In genomic region chr4:112099701-112100289, GRCh38 we compare ENCODE assay signal across 8 cellular contexts. TPM values are rescaled to one million over a fixed set of nuclear protein-coding genes. Genes with fewer than 3 reads are reported as not detected.
DNase-seq lines count a peak whose midpoint lies in the region; ATAC-seq, FAIRE-seq and TF ChIP-seq lines count a peak whose summit lies in the region.

No MANE protein-coding gene starts in this region.

- H3K4me3 Mint-ChIP-seq in CD8-positive, alpha-beta T cell: no peak overlapping the region

- CTCF ChIA-PET in CD8-positive, alpha-beta T cell (lab: Charles Lee): interaction anchor here (0.6 to 5.9 kb wide), 37 partner anchors 9 to 839 kb away, joined by 3 to 67 read pairs (median 4); partner anchors contain the start of gene ALPK1

- H3K36me3 Mint-ChIP-seq in CD8-positive, alpha-beta T cell: no peaks in the 10 kb centered on the region

- no peaks in the 10 kb centered on the region for H3K4me1 ChIP-seq in CD8-positive, alpha-beta T cell (ENCODE audit: insufficient read depth, low read length)
- no peaks in the 10 kb centered on the region for H3K4me1 ChIP-seq in upper lobe of right lung

- no peak overlapping the region for H3K4me3 ChIP-seq in CD8-positive, alpha-beta T cell (ENCODE audit: low read depth, low read length)
- no peak overlapping the region for H3K4me3 ChIP-seq in bronchial epithelial cell (ENCODE audit: low read depth, low read length)
- no peak overlapping the region for H3K4me3 ChIP-seq in upper lobe of right lung

- POLR2A ChIA-PET in CD8-positive, alpha-beta T cell (lab: Charles Lee): interaction anchor here (1.8 kb wide), 1 partner anchor 135 kb away, joined by 7 read pairs; no protein-coding TSS in a partner anchor

- intact Hi-C loops in CD8-positive, alpha-beta T cell (cut with DNase I, micrococcal nuclease): loop anchor here (1.0 to 10.0 kb wide), 12 partner anchors 43 to 835 kb away; no protein-coding TSS in a partner anchor
- intact Hi-C loops in upper lobe of right lung (cut with DNase I): loop anchor here (10.0 kb wide), 1 partner anchor 135 kb away; the partner anchor contains the start of gene AP1AR

- H3K9me3 Mint-ChIP-seq in CD8-positive, alpha-beta T cell: no peaks in the 10 kb centered on the region

- FAIRE-seq in bronchial epithelial cell (lab: Jason Lieb, UNC): no peak

- DNase-seq in CD8-positive, alpha-beta T cell: no peak
- DNase-seq in NCI-H526 treated with DMSO at 0.1 percent for 48 hours (lab: John Stamatoyannopoulos, UW) (peak; percentile 41), bronchial epithelial cell (ENCODE audit: low read depth) (peak; percentile 71), kidney tubule cell (ENCODE audit: low spot score) (peak; percentile 60), upper lobe of right lung (no peak)
- DNase-seq in activated effector memory CD4-positive, alpha-beta T cell treated with anti-CD3 and anti-CD28 coated beads, Interleukin-2, amount 50 U/mL, for 16 hours: no peak

- H3K36me3 ChIP-seq in CD8-positive, alpha-beta T cell (ENCODE audit: insufficient read depth, low read length): no peaks in the 10 kb centered on the region
- H3K36me3 ChIP-seq in bronchial epithelial cell (ENCODE audit: control insufficient read depth, insufficient read depth, low read length) (no peaks in the 10 kb centered on the region), upper lobe of right lung (no peaks in the 10 kb centered on the region)

- no peaks in the 10 kb centered on the region for H3K4me1 Mint-ChIP-seq in CD8-positive, alpha-beta T cell (ENCODE audit: low read depth)

- no peak overlapping the region for H3K27ac ChIP-seq in CD8-positive, alpha-beta T cell (ENCODE audit: low read depth, low read length)
- H3K27ac ChIP-seq in upper lobe of right lung: no peak overlapping the region

- H3K27ac Mint-ChIP-seq in CD8-positive, alpha-beta T cell: no peak overlapping the region

- H3K27me3 Mint-ChIP-seq in CD8-positive, alpha-beta T cell (ENCODE audit: low read depth): peaks cover 2% of the 10 kb centered on the region

- no peaks in the 10 kb centered on the region for H3K9me3 ChIP-seq in CD8-positive, alpha-beta T cell (ENCODE audit: low read length)
- no peaks in the 10 kb centered on the region for H3K9me3 ChIP-seq in upper lobe of right lung

- H3K27me3 ChIP-seq in CD8-positive, alpha-beta T cell (ENCODE audit: insufficient read depth, low read length): no peaks in the 10 kb centered on the region
- H3K27me3 ChIP-seq in bronchial epithelial cell (ENCODE audit: control insufficient read depth, insufficient read depth, low read length): no peaks in the 10 kb centered on the region
- no peaks in the 10 kb centered on the region for H3K27me3 ChIP-seq in upper lobe of right lung

- ATAC-seq in CD8-positive, alpha-beta T cell: peak; percentile 75
- peak; percentile 68 for ATAC-seq in GM19043 (IDR thresholded peaks at IDR 0.05; ENCODE audit: low read depth, unreplicated experiment)
- peak; percentile 76 for ATAC-seq in HG03175 (IDR thresholded peaks at IDR 0.05; ENCODE audit: unreplicated experiment)
- ATAC-seq in upper lobe of right lung: peak; percentile 78

- peak; percentile 76 for TF ChIP-seq CTCF in CD8-positive, alpha-beta T cell (IDR thresholded peaks at IDR 0.05)
- TF ChIP-seq CTCF in bronchial epithelial cell (IDR thresholded peaks at IDR 0.05; ENCODE audit: insufficient read depth, low read length, severe bottlenecking): peak; percentile 32
- peak; percentile 76 for TF ChIP-seq CTCF in upper lobe of right lung (IDR thresholded peaks at IDR 0.05)

RNA-seq across cellular contexts. Expression of gene FAM241A, which starts 45.5 kb away (rescaled TPM):
- under 1 TPM; 0.67 to 0.90 TPM for total RNA-seq in CD8-positive, alpha-beta T cell
- total RNA-seq in bronchial epithelial cell (2.4 and 4.6 TPM in 2 replicates), upper lobe of right lung (6.3 TPM)

Comparison
In these comparisons a context has a peak if more than half of its experiments do, and no peak if none do; other contexts are left out.
1. DNase-seq: peak in NCI-H526 treated with DMSO at 0.1 percent for 48 hours (single experiment), bronchial epithelial cell (single experiment) and kidney tubule cell (single experiment); none in CD8-positive, alpha-beta T cell (0 of 7), upper lobe of right lung (single experiment) and activated effector memory CD4-positive, alpha-beta T cell treated with anti-CD3 and anti-CD28 coated beads, Interleukin-2, amount 50 U/mL, for 16 hours (single experiment).
2. Peak in every context shown above with its lines, with median percentiles within 50 percentile points of each other: ATAC-seq and CTCF ChIP-seq.